Comparison of ENCODE assay signal across 8 cellular contexts in genomic region chr12:113334786-113335539, GRCh38. TPM values are rescaled to one million over a fixed set of nuclear protein-coding genes. Genes with fewer than 3 reads are reported as not detected.
DNase-seq lines count a peak whose midpoint lies in the region; ATAC-seq, FAIRE-seq and TF ChIP-seq lines count a peak whose summit lies in the region.

SLC8B1 (minus strand) TSS chr12:113335109; CDS start chr12:113332878, 2,231 bp downstream.

- H3K27me3 ChIP-seq in KMS-11 (ENCODE audit: insufficient read depth, low read depth), result no peaks in the 10 kb centered on the region
- no peaks in the 10 kb centered on the region for H3K27me3 ChIP-seq in neutrophil
- no peaks in the 10 kb centered on the region for H3K27me3 ChIP-seq in subcutaneous abdominal adipose tissue (ENCODE audit: control insufficient read depth in 5 of 5, insufficient read depth in 4 of 5, low read length in 5 of 5)

- no peak for TF ChIP-seq CTCF in KMS-11 (conservative IDR thresholded peaks at IDR 0.05; ENCODE audit: low read depth, low read length)
- TF ChIP-seq CTCF in neutrophil (IDR thresholded peaks at IDR 0.05), result no peak

- in situ Hi-C loops in SK-MEL-5 (cut with HindIII; ENCODE audit: low pct_unique_long_range_greater_than_20kb, low sequenced_read_pairs), result no loop called here

- H3K9ac ChIP-seq in KMS-11 (no peak within 1 kb of the TSS; the same call in 1 of the 2 replicates), subcutaneous abdominal adipose tissue (ENCODE audit: low read length in 5 of 5) (peak within 1 kb of the TSS; percentile 84 to 92 (median 84))

- no peaks in the 10 kb centered on the region for H4K20me1 ChIP-seq in KMS-11 (ENCODE audit: insufficient read depth)

- H3K27ac ChIP-seq in KMS-11, result no peak within 1 kb of the TSS
- peak within 1 kb of the TSS; percentile 88 for H3K27ac ChIP-seq in neutrophil
- peak within 1 kb of the TSS; percentile 67 for H3K27ac ChIP-seq in subcutaneous abdominal adipose tissue (ENCODE audit: low read depth, low read length)

- no peak for FAIRE-seq in frontal cortex (lab: Jason Lieb, UNC)

- H3K79me2 ChIP-seq in KMS-11 (ENCODE audit: insufficient read depth, low read depth), result no peaks in the 10 kb centered on the region

- H3K4me2 ChIP-seq in KMS-11, result peak within 1 kb of the TSS; percentile 39

- H3K9me3 ChIP-seq in neutrophil (no peaks in the 10 kb centered on the region), subcutaneous abdominal adipose tissue (ENCODE audit: control insufficient read depth in 5 of 5, low read length in 5 of 5) (no peaks in the 10 kb centered on the region)

- H2AFZ ChIP-seq in KMS-11 (ENCODE audit: low read depth), result peak within 1 kb of the TSS; percentile 72

- peak; percentile 87 for ATAC-seq in GM21717 (IDR thresholded peaks at IDR 0.05; ENCODE audit: unreplicated experiment)

- H3K36me3 ChIP-seq in KMS-11 (ENCODE audit: insufficient read depth) (no peaks in the 10 kb centered on the region), neutrophil (peaks cover 17% of the 10 kb centered on the region), subcutaneous abdominal adipose tissue (ENCODE audit: control insufficient read depth in 5 of 5, insufficient read depth in 5 of 5, low read length in 5 of 5) (peaks cover 0 to 28% (median 17%) of the 10 kb centered on the region in 5 donors)

- H3K4me3 ChIP-seq in KMS-11 (IDR thresholded peaks at IDR 0.05; ENCODE audit: insufficient read depth, low read depth, low read length) (no peak within 1 kb of the TSS), neutrophil (ENCODE audit: low read depth in 1 of 2, low read length in 1 of 2) (peak within 1 kb of the TSS; percentile 93 to 94), subcutaneous abdominal adipose tissue (ENCODE audit: low read depth in 1 of 5, low read length in 5 of 5) (peak within 1 kb of the TSS; percentile 84 to 95 (median 87))

- peak; percentile 83 for DNase-seq in EL
- DNase-seq in SK-MEL-5 (ENCODE audit: low read depth, low spot score), result peak; percentile 78
- peak; percentile 88 for DNase-seq in activated naive CD4-positive, alpha-beta T cell treated with Interleukin-2 at 50 U/mL for 16 hours
- peak; percentile 85 to 95 for DNase-seq in frontal cortex (ENCODE audit: low spot score in 2 of 2)

- H3K4me1 ChIP-seq in KMS-11 (ENCODE audit: low read depth, poor library complexity, severe bottlenecking), result no peaks in the 10 kb centered on the region
- H3K4me1 ChIP-seq in neutrophil (ENCODE audit: control insufficient read depth in 1 of 2, insufficient read depth in 1 of 2, low read depth in 1 of 2, low read length in 1 of 2), result peaks cover 40 to 46% of the 10 kb centered on the region in 2 experiments
- peaks cover 2 to 34% (median 26%) of the 10 kb centered on the region in 5 donors for H3K4me1 ChIP-seq in subcutaneous abdominal adipose tissue (ENCODE audit: control insufficient read depth in 5 of 5, insufficient read depth in 5 of 5, low read length in 5 of 5)

RNA-seq across cellular contexts. Expression of gene SLC8B1, which starts in this region (rescaled TPM):
- total RNA-seq in SK-MEL-5 (2014; rRNA removed; shearing (Covaris generic)), result 3.9 and 5.1 TPM in 2 replicates
- 12.0 and 13.2 TPM in 2 replicates for polyA plus RNA-seq in SK-MEL-5 (2015; cell fraction: cytosol; rRNA removed)
- polyA plus RNA-seq in SK-MEL-5 (2015; cell fraction: nucleus; rRNA removed), result 29.5 and 33.4 TPM in 2 replicates
- total RNA-seq in frontal cortex, result 2.9 TPM
